8 cellular contexts compared by ENCODE assay signal in genomic region chr11:35139883-35140282, GRCh38. TPM values are rescaled to one million over a fixed set of nuclear protein-coding genes. Genes with fewer than 3 reads are reported as not detected.
A peak's percentile ranks its signal among the peaks of the same experiment; 100 is the strongest.
DNase-seq lines count a peak whose midpoint lies in the region; ATAC-seq, FAIRE-seq and TF ChIP-seq lines count a peak whose summit lies in the region.

No MANE protein-coding gene starts in this region.

- H2AFZ ChIP-seq in trophoblast cell (ENCODE audit: insufficient read depth, low read length, poor library complexity), result no peak overlapping the region

- H3K23ac ChIP-seq in trophoblast cell (ENCODE audit: low read length), result no peak overlapping the region

- H3K4me3 ChIP-seq in GM06990 (replicated peaks; ENCODE audit: low read depth, low read length) (peak overlapping the region; percentile 84), esophagus squamous epithelium (peak overlapping the region; percentile 61 to 86 (median 84)), trophoblast cell (ENCODE audit: low read depth, low read length) (no peak overlapping the region)

- no peak overlapping the region for H3K14ac ChIP-seq in trophoblast cell (ENCODE audit: low read length)

- TF ChIP-seq POLR2A in esophagus squamous epithelium (IDR thresholded peaks at IDR 0.05), result no peak

- H3K27ac ChIP-seq in esophagus squamous epithelium (peak overlapping the region; percentile 92 to 99 (median 98)), trophoblast cell (ENCODE audit: low read depth, low read length) (no peak overlapping the region)

- H3K27me3 ChIP-seq in GM06990 (replicated peaks; ENCODE audit: control insufficient read depth, insufficient read depth, low read length) (no peaks in the 10 kb centered on the region), esophagus squamous epithelium (no peaks in the 10 kb centered on the region), trophoblast cell (ENCODE audit: insufficient read depth, low read length) (peaks cover 21% of the 10 kb centered on the region)

- no peak for FAIRE-seq in RCC 7860 (lab: Jason Lieb, UNC)

- H3K9ac ChIP-seq in trophoblast cell (ENCODE audit: low read length), result no peak overlapping the region

- no peak overlapping the region for H3K4ac ChIP-seq in trophoblast cell (ENCODE audit: low read depth, low read length)

- H4K8ac ChIP-seq in trophoblast cell (ENCODE audit: low read depth, low read length), result no peak overlapping the region

- H3K36me3 ChIP-seq in GM06990 (ENCODE audit: control insufficient read depth, insufficient read depth, low read length) (no peaks in the 10 kb centered on the region; the same call in 1 of the 2 replicates), esophagus squamous epithelium (no peaks in the 10 kb centered on the region), trophoblast cell (ENCODE audit: control insufficient read depth in 1 of 2, insufficient read depth in 2 of 2, low read length in 2 of 2) (no peaks in the 10 kb centered on the region)

- H3K4me2 ChIP-seq in trophoblast cell (ENCODE audit: low read length), result peak overlapping the region; percentile 61

- H2BK12ac ChIP-seq in trophoblast cell (ENCODE audit: low read length), result no peak overlapping the region

- H3K4me1 ChIP-seq in esophagus squamous epithelium (peaks cover 35 to 80% (median 44%) of the 10 kb centered on the region in 3 donors), trophoblast cell (ENCODE audit: control insufficient read depth in 1 of 2, insufficient read depth in 2 of 2, low read length in 2 of 2) (peaks cover 9 to 10% of the 10 kb centered on the region in 2 experiments)

- no peak overlapping the region for H2BK120ac ChIP-seq in trophoblast cell (ENCODE audit: insufficient read depth, low read length, poor library complexity)

- H3K18ac ChIP-seq in trophoblast cell (ENCODE audit: low read length), result no peak overlapping the region

- TF ChIP-seq CTCF in GM06990 (IDR thresholded peaks at IDR 0.05; ENCODE audit: insufficient read depth, low read length, poor library complexity, severe bottlenecking) (no peak), esophagus squamous epithelium (IDR thresholded peaks at IDR 0.05) (no peak)

- H3K79me2 ChIP-seq in trophoblast cell (ENCODE audit: control insufficient read depth, insufficient read depth, low read length, poor library complexity), result peaks cover 2% of the 10 kb centered on the region

- 18% methylated on average over 3 of the region's 4 CpGs; no CpG with 5 or more reads in 1 of the 2 donors for WGBS in esophagus squamous epithelium, 2 donors
- no CpG with 5 or more reads among the region's 4 CpGs for WGBS in trophoblast cell (ENCODE audit: extremely low coverage, insufficient coverage, insufficient read length)

- intact Hi-C loops in esophagus squamous epithelium (cut with DNase I), result loop anchor here (10.0 kb wide), 1 partner anchor 55 kb away; no protein-coding TSS in a partner anchor

- DNase-seq in GM06990 (ENCODE audit: extremely low read depth, insufficient read length), result no peak
- peak; percentile 16 for DNase-seq in RCC 7860 (ENCODE audit: low spot score)
- DNase-seq in esophagus squamous epithelium (lab: John Stamatoyannopoulos, UW), result no peak
- DNase-seq in trophoblast cell, result no peak
- DNase-seq in UCSD-AML1 (lab: John Stamatoyannopoulos, UW; ENCODE audit: unreplicated experiment), result no peak
- no peak for DNase-seq in NCI-H2107 treated with DMSO at 0.1 percent for 48 hours (lab: John Stamatoyannopoulos, UW; ENCODE audit: unreplicated experiment)

- no peaks in the 10 kb centered on the region for H3K79me1 ChIP-seq in trophoblast cell (ENCODE audit: low read length)

- H4K12ac ChIP-seq in trophoblast cell (ENCODE audit: low read depth, low read length), result no peak overlapping the region

- H3K9me3 ChIP-seq in esophagus squamous epithelium (no peaks in the 10 kb centered on the region), trophoblast cell (ENCODE audit: insufficient read depth, low read depth, low read length) (peaks cover 8% of the 10 kb centered on the region)

- no peak overlapping the region for H2BK5ac ChIP-seq in trophoblast cell (ENCODE audit: low read depth, low read length, poor library complexity)

- no peak overlapping the region for H4K91ac ChIP-seq in trophoblast cell (ENCODE audit: low read depth, low read length)

- H2AK5ac ChIP-seq in trophoblast cell (ENCODE audit: low read length), result no peak overlapping the region

- no peak for ATAC-seq in GM19395 (IDR thresholded peaks at IDR 0.05; ENCODE audit: unreplicated experiment)
- no peak for ATAC-seq in HG03354 (IDR thresholded peaks at IDR 0.05; ENCODE audit: poor library complexity, severe bottlenecking, unreplicated experiment)

RNA-seq across cellular contexts. Expression of gene CD44, which starts 0.9 kb away (rescaled TPM):
- total RNA-seq in esophagus squamous epithelium, result 100 to 1,000 TPM; 418 to 565 (median 463) TPM
- 15.1 and 16.7 TPM in 2 replicates for polyA plus RNA-seq in trophoblast cell (2013)
